In genomic region chr1:240802271-240802670, GRCh38 we compare ENCODE assay signal across 28 cellular contexts.
"Had no signal": no experiment of that assay in that cellular context is flagged by ENCODE, and none has a peak within 500 bp of the region (broad histone marks: within the 10 kb centered on the region; RNA-seq: fewer than 3 reads in every experiment).

No MANE protein-coding gene starts in this region.

- H3K4me1 ChIP-seq: gastroesophageal sphincter, heart left ventricle, parathyroid adenoma, prostate gland, sigmoid colon, tibial nerve, upper lobe of left lung had no signal

- H3K9ac ChIP-seq: parathyroid adenoma had no signal

- H3K27ac ChIP-seq: dorsolateral prefrontal cortex, epithelial cell of prostate, foreskin keratinocyte, gastroesophageal sphincter, heart left ventricle, hepatocyte, parathyroid adenoma, prostate gland, sigmoid colon, thoracic aorta, tibial nerve, upper lobe of left lung had no signal

- DNase-seq: dorsolateral prefrontal cortex; effector CD4-positive, alpha-beta T cell; foreskin keratinocyte; heart left ventricle; kidney; mesenchymal stem cell; midbrain; naive thymus-derived CD8-positive, alpha-beta T cell; nephron progenitor cell; nucleus accumbens; right cardiac atrium; sigmoid colon; stimulated activated CD4-positive, alpha-beta T cell treated with anti-CD3 and anti-CD28 coated beads, Interleukin-2, amount 100 ng/mL, for 24 hours; stimulated activated CD4-positive, alpha-beta T cell treated with anti-CD3 and anti-CD28 coated beads, Interleukin-4, amount 100 ng/mL, for 24 hours; stimulated activated naive CD8-positive, alpha-beta T cell treated with anti-CD3 and anti-CD28 coated beads, Interleukin-15, Interleukin-2, amounts not matched to agents 100 U/mL and 50 U/mL, for 24 hours; substantia nigra; upper lobe of left lung had no signal

- H3K4me1 Mint-ChIP-seq: naive thymus-derived CD8-positive, alpha-beta T cell; nephron progenitor cell; stimulated activated effector memory CD8-positive, alpha-beta T cell treated with anti-CD3 and anti-CD28 coated beads, Interleukin-12 subunit alpha, Interleukin-12 subunit beta, amount 100 ng/mL, for 72 hours had no signal

- H3K36me3 ChIP-seq: gastroesophageal sphincter, heart left ventricle, prostate gland, sigmoid colon, thoracic aorta, tibial nerve, upper lobe of left lung had no signal

- H3K4me3 Mint-ChIP-seq: naive thymus-derived CD8-positive, alpha-beta T cell; nephron progenitor cell; stimulated activated effector memory CD8-positive, alpha-beta T cell treated with anti-CD3 and anti-CD28 coated beads, Interleukin-12 subunit alpha, Interleukin-12 subunit beta, amount 100 ng/mL, for 72 hours had no signal

- ATAC-seq: esophagus mucosa; gastroesophageal sphincter; heart left ventricle; left lobe of liver; naive thymus-derived CD8-positive, alpha-beta T cell; right cardiac atrium; stimulated activated effector memory CD8-positive, alpha-beta T cell treated with anti-CD3 and anti-CD28 coated beads, Interleukin-12 subunit alpha, Interleukin-12 subunit beta, amount 100 ng/mL, for 72 hours; stimulated activated naive CD8-positive, alpha-beta T cell treated with anti-CD3 and anti-CD28 coated beads, Interleukin-15, Interleukin-2, amounts not matched to agents 100 U/mL and 50 U/mL, for 24 hours had no signal

- H3K27me3 ChIP-seq: dorsolateral prefrontal cortex, foreskin keratinocyte, gastroesophageal sphincter, heart left ventricle, hepatocyte, sigmoid colon, tibial nerve, upper lobe of left lung had no signal

- H3K36me3 Mint-ChIP-seq: naive thymus-derived CD8-positive, alpha-beta T cell; stimulated activated effector memory CD8-positive, alpha-beta T cell treated with anti-CD3 and anti-CD28 coated beads, Interleukin-12 subunit alpha, Interleukin-12 subunit beta, amount 100 ng/mL, for 72 hours had no signal

- H3K9me3 ChIP-seq: gastroesophageal sphincter, heart left ventricle, prostate gland, sigmoid colon, thoracic aorta, tibial nerve, upper lobe of left lung had no signal

- H3K9me3 Mint-ChIP-seq: nephron progenitor cell; stimulated activated effector memory CD8-positive, alpha-beta T cell treated with anti-CD3 and anti-CD28 coated beads, Interleukin-12 subunit alpha, Interleukin-12 subunit beta, amount 100 ng/mL, for 72 hours had no signal

- H3K27ac Mint-ChIP-seq: nephron progenitor cell; stimulated activated effector memory CD8-positive, alpha-beta T cell treated with anti-CD3 and anti-CD28 coated beads, Interleukin-12 subunit alpha, Interleukin-12 subunit beta, amount 100 ng/mL, for 72 hours had no signal

- H2AFZ ChIP-seq: hepatocyte, parathyroid adenoma had no signal

- H3K79me2 ChIP-seq: hepatocyte, parathyroid adenoma had no signal

- H3K4me3 ChIP-seq: dorsolateral prefrontal cortex, gastroesophageal sphincter, heart left ventricle, hepatocyte, lung, prostate gland, sigmoid colon, thoracic aorta, tibial nerve, upper lobe of left lung had no signal

- H3K4me2 ChIP-seq: hepatocyte had no signal
